In the genomic region with DNA sequence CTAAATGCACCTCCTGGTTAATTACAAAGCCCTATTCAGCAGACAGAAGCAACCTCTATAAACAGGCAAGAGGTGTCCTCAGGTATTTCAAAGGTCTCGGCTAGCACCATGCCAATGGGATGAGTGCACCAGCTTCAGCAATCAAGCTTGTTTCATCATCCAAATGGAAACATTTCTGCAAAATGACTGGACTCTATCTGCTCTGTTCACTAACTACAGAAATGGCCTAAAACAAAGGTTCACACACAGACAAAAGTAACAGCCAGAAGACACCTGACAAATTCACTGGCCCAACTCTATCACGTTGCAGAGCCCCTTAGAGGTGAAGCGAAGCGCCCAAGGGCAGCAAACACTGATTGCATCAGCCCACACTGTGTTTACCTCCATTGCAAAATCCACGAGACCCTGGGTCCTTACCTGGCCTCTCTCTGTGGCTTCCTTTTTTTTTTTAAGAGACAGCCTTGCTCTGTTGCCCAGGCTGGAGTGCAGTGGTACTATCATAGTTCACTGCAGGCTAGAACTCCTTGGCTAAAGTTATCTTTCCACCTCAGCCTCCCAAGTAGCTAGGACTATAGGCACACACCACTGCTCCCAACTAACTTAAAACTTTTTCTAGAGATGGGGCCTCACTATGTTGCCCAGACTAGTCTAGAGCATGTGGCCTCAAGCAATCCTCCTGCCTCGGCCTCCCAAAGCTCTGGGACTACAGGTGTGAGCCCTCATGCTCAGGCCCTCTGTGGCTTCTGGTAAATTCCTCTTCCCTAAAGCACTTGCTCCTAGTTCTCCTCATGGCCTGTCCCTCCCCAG, we compare ENCODE assay signal across 10 cellular contexts. TPM values are rescaled to one million over a fixed set of nuclear protein-coding genes. Genes with fewer than 3 reads are reported as not detected.
DNase-seq lines count a peak whose midpoint lies in the region; ATAC-seq and TF ChIP-seq lines count a peak whose summit lies in the region.
"Had no signal": no experiment of that assay in that cellular context is flagged by ENCODE, and none has a peak within 500 bp of the region (broad histone marks: within the 10 kb centered on the region; RNA-seq: fewer than 3 reads in every experiment).

No MANE protein-coding gene starts in this region.

- no TSS peak for BruUV-seq in Caco-2 (replicated peaks; lab: Mats Ljungman, UMichigan)

- ATAC-seq in activated naive CD8-positive, alpha-beta T cell treated with anti-CD3 and anti-CD28 coated beads, Interleukin-2, amount 50 U/mL, for 24 hours, result no peak

- H3K36me3 ChIP-seq in Caco-2 (ENCODE audit: control insufficient read depth, insufficient read depth, low read length) (no peaks in the 10 kb centered on the region), HUES6 (ENCODE audit: control insufficient read depth, insufficient read depth, low read length) (no peaks in the 10 kb centered on the region), mucosa of rectum (ENCODE audit: control insufficient read depth in 2 of 2, insufficient read depth in 2 of 2, low read length in 2 of 2) (no peaks in the 10 kb centered on the region)
- H3K36me3 ChIP-seq: suprapubic skin had no signal

- H3K36me3 Mint-ChIP-seq in Caco-2 (ENCODE audit: insufficient read depth, unreplicated experiment), result peaks cover 20% of the 10 kb centered on the region
- H3K36me3 Mint-ChIP-seq in activated naive CD8-positive, alpha-beta T cell treated with anti-CD3 and anti-CD28 coated beads, Interleukin-2, amount 50 U/mL, for 24 hours (ENCODE audit: low read depth), result peaks cover 4% of the 10 kb centered on the region
- H3K36me3 Mint-ChIP-seq: mesothelial cell of epicardium had no signal

- DNase-seq in Caco-2 (peak; percentile 67 to 75), NCI-H69 (lab: John Stamatoyannopoulos, UW) (no peak), NCI-H2196 treated with DMSO at 0.1 percent for 48 hours (lab: John Stamatoyannopoulos, UW; ENCODE audit: unreplicated experiment) (no peak), cortex of kidney (lab: John Stamatoyannopoulos, UW) (no peak)
- no peak for DNase-seq in activated naive CD8-positive, alpha-beta T cell treated with anti-CD3 and anti-CD28 coated beads, Interleukin-2, amount 50 U/mL, for 24 hours
- DNase-seq: NCI-H187 had no signal

- no peak overlapping the region for H3K4me3 ChIP-seq in Caco-2 (ENCODE audit: low read depth, low read length)
- H3K4me3 ChIP-seq in HUES6 (ENCODE audit: low read depth, low read length), result no peak overlapping the region
- no peak overlapping the region for H3K4me3 ChIP-seq in mucosa of rectum (ENCODE audit: low read length in 2 of 2)
- H3K4me3 ChIP-seq: suprapubic skin had no signal

- no peak for TF ChIP-seq CTCF in Caco-2 (IDR thresholded peaks at IDR 0.05; ENCODE audit: insufficient read depth in 1 of 2, low read depth in 1 of 2, low read length in 1 of 2, severe bottlenecking in 1 of 2, unreplicated experiment in 1 of 2)

- no peaks in the 10 kb centered on the region for H3K27me3 Mint-ChIP-seq in Caco-2 (ENCODE audit: insufficient read depth, unreplicated experiment)
- H3K27me3 Mint-ChIP-seq in activated naive CD8-positive, alpha-beta T cell treated with anti-CD3 and anti-CD28 coated beads, Interleukin-2, amount 50 U/mL, for 24 hours, result no peaks in the 10 kb centered on the region

- H3K9me3 ChIP-seq in Caco-2 (no peaks in the 10 kb centered on the region), HUES6 (ENCODE audit: control insufficient read depth, insufficient read depth, low read depth, low read length) (no peaks in the 10 kb centered on the region), mucosa of rectum (ENCODE audit: control insufficient read depth in 2 of 2, low read length in 2 of 2) (no peaks in the 10 kb centered on the region)
- H3K9me3 ChIP-seq: suprapubic skin had no signal

- peaks cover 50% of the 10 kb centered on the region for H3K4me1 ChIP-seq in Caco-2
- peaks cover 6% of the 10 kb centered on the region; the same call in 1 of the 2 replicates for H3K4me1 ChIP-seq in HUES6 (ENCODE audit: control insufficient read depth, insufficient read depth, low read length)
- peaks cover 24 to 33% of the 10 kb centered on the region in 2 donors for H3K4me1 ChIP-seq in mucosa of rectum (ENCODE audit: control insufficient read depth in 2 of 2, insufficient read depth in 2 of 2, low read length in 2 of 2)

- H3K27me3 ChIP-seq in Caco-2 (replicated peaks; ENCODE audit: control insufficient read depth, insufficient read depth, low read length) (no peaks in the 10 kb centered on the region), HUES6 (ENCODE audit: control insufficient read depth, insufficient read depth, low read length) (no peaks in the 10 kb centered on the region), mucosa of rectum (ENCODE audit: control insufficient read depth in 2 of 2, insufficient read depth in 2 of 2, low read length in 2 of 2) (no peaks in the 10 kb centered on the region)
- H3K27me3 ChIP-seq: suprapubic skin had no signal

- H3K9ac ChIP-seq in HUES6 (ENCODE audit: low read length) (peak overlapping the region; percentile 5), mucosa of rectum (ENCODE audit: low read depth in 1 of 2, low read length in 2 of 2) (no peak overlapping the region)

- no peaks in the 10 kb centered on the region for H3K9me3 Mint-ChIP-seq in Caco-2 (ENCODE audit: unreplicated experiment)
- H3K9me3 Mint-ChIP-seq in activated naive CD8-positive, alpha-beta T cell treated with anti-CD3 and anti-CD28 coated beads, Interleukin-2, amount 50 U/mL, for 24 hours, result no peaks in the 10 kb centered on the region
- H3K9me3 Mint-ChIP-seq: mesothelial cell of epicardium had no signal

- H3K4me3 Mint-ChIP-seq in Caco-2 (ENCODE audit: unreplicated experiment), result peak overlapping the region; percentile 3
- H3K4me3 Mint-ChIP-seq in activated naive CD8-positive, alpha-beta T cell treated with anti-CD3 and anti-CD28 coated beads, Interleukin-2, amount 50 U/mL, for 24 hours, result peak overlapping the region; percentile 83
- H3K4me3 Mint-ChIP-seq: mesothelial cell of epicardium had no signal

- CTCF ChIA-PET in Caco-2 (lab: Charles Lee), result interaction anchor here (0.9 to 1.9 kb wide), 2 partner anchors 72 to 82 kb away, joined by 3 to 12 read pairs; no protein-coding TSS in a partner anchor

- H3K4me1 Mint-ChIP-seq in Caco-2 (ENCODE audit: low read depth, unreplicated experiment), result peaks cover 40% of the 10 kb centered on the region
- peaks cover 77% of the 10 kb centered on the region for H3K4me1 Mint-ChIP-seq in activated naive CD8-positive, alpha-beta T cell treated with anti-CD3 and anti-CD28 coated beads, Interleukin-2, amount 50 U/mL, for 24 hours

- intact Hi-C loops in Caco-2 (cut with micrococcal nuclease; ENCODE audit: unreplicated experiment), result no loop called here

- H3K27ac ChIP-seq in HUES6 (ENCODE audit: low read depth, low read length) (no peak overlapping the region), mucosa of rectum (ENCODE audit: low read depth in 2 of 2, low read length in 2 of 2) (peak overlapping the region; percentile 49 to 54)
- H3K27ac ChIP-seq: suprapubic skin had no signal

- peak overlapping the region; percentile 81 for H3K27ac Mint-ChIP-seq in Caco-2 (ENCODE audit: unreplicated experiment)
- H3K27ac Mint-ChIP-seq in activated naive CD8-positive, alpha-beta T cell treated with anti-CD3 and anti-CD28 coated beads, Interleukin-2, amount 50 U/mL, for 24 hours, result peak overlapping the region; percentile 99
- H3K27ac Mint-ChIP-seq: mesothelial cell of epicardium had no signal

- POLR2A ChIA-PET in Caco-2 (lab: Charles Lee), result interaction anchor here (1.1 to 2.1 kb wide), 2 partner anchors 9 kb away, joined by 3 to 6 read pairs; partner anchors contain the start of genes GLRX5 and SYNE3

RNA-seq across cellular contexts. Expression of gene SYNE3, which starts 8.5 kb away (rescaled TPM):
- total RNA-seq in Caco-2 (2022), result 19.4 and 21.2 TPM in 2 replicates

RNA-seq across cellular contexts. Expression of gene GLRX5, which starts 9.9 kb away (rescaled TPM):
- total RNA-seq in Caco-2 (2022), result 66.2 and 67.8 TPM in 2 replicates

Comparison
In these comparisons a context has a peak if more than half of its experiments do, and no peak if none do; other contexts are left out.
1. DNase-seq: peak in Caco-2 (2 of 2); none in activated naive CD8-positive, alpha-beta T cell treated with anti-CD3 and anti-CD28 coated beads, Interleukin-2, amount 50 U/mL, for 24 hours (single experiment), NCI-H69 (single experiment), NCI-H2196 treated with DMSO at 0.1 percent for 48 hours (single experiment) and cortex of kidney (single experiment).